In genomic region chr3:66493464-66494099, GRCh38 we compare ENCODE assay signal across 13 cellular contexts. TPM values are rescaled to one million over a fixed set of nuclear protein-coding genes. Genes with fewer than 3 reads are reported as not detected.
DNase-seq lines count a peak whose midpoint lies in the region; ATAC-seq and TF ChIP-seq lines count a peak whose summit lies in the region.
"Had no signal": no experiment of that assay in that cellular context is flagged by ENCODE, and none has a peak within 500 bp of the region (broad histone marks: within the 10 kb centered on the region; RNA-seq: fewer than 3 reads in every experiment).

No MANE protein-coding gene starts in this region.

- H3K9me3 ChIP-seq in T-helper 17 cell (ENCODE audit: control insufficient read depth, low read length, poor library complexity, severe bottlenecking), result no peaks in the 10 kb centered on the region
- H3K9me3 ChIP-seq in iPS-18c (ENCODE audit: control insufficient read depth, insufficient read depth, low read length), result no peaks in the 10 kb centered on the region
- H3K9me3 ChIP-seq in thoracic aorta, result no peaks in the 10 kb centered on the region

- DNase-seq in activated naive CD4-positive, alpha-beta T cell treated with anti-CD3 and anti-CD28 coated beads, Interleukin-2, amount 50 U/mL, for 16 hours, result no peak
- DNase-seq in T-helper 17 cell (no peak), thoracic aorta (ENCODE audit: low spot score) (no peak), iPS-NIHi7 (ENCODE audit: extremely low spot score) (no peak), GOT3 (lab: John Stamatoyannopoulos, UW) (no peak), HCEC 1CT (no peak)
- DNase-seq: activated CD4-positive, alpha-beta T cell treated with anti-CD3 and anti-CD28 coated beads, Interleukin-2, amount 50 U/mL, for 48 hours; effector CD4-positive, alpha-beta T cell; Kasumi-1; retina had no signal

- H3K36me3 ChIP-seq in thoracic aorta, result no peaks in the 10 kb centered on the region

- H3K9me3 Mint-ChIP-seq in activated naive CD4-positive, alpha-beta T cell treated with anti-CD3 and anti-CD28 coated beads, Interleukin-2, amount 50 U/mL, for 24 hours, result no peaks in the 10 kb centered on the region

- peaks cover 96% of the 10 kb centered on the region for H3K4me1 Mint-ChIP-seq in activated naive CD4-positive, alpha-beta T cell treated with anti-CD3 and anti-CD28 coated beads, Interleukin-2, amount 50 U/mL, for 24 hours
- H3K4me1 Mint-ChIP-seq in T-helper 17 cell, result peaks cover 69% of the 10 kb centered on the region

- H3K27me3 Mint-ChIP-seq in activated naive CD4-positive, alpha-beta T cell treated with anti-CD3 and anti-CD28 coated beads, Interleukin-2, amount 50 U/mL, for 24 hours, result no peaks in the 10 kb centered on the region
- H3K27me3 Mint-ChIP-seq in T-helper 17 cell, result no peaks in the 10 kb centered on the region

- ATAC-seq in T-helper 17 cell, result no peak
- no peak for ATAC-seq in thoracic aorta (ENCODE audit: insufficient number of reproducible peaks, low FRiP score, low read depth)
- ATAC-seq: SK-N-SH treated with all-trans-retinoic acid at 6 μM for 48 hours had no signal

- TF ChIP-seq CTCF in thoracic aorta (IDR thresholded peaks at IDR 0.05), result no peak

- H3K27ac Mint-ChIP-seq in activated naive CD4-positive, alpha-beta T cell treated with anti-CD3 and anti-CD28 coated beads, Interleukin-2, amount 50 U/mL, for 24 hours, result peak overlapping the region; percentile 21
- H3K27ac Mint-ChIP-seq in T-helper 17 cell, result peak overlapping the region; percentile 72

- H3K27me3 ChIP-seq in thoracic aorta (replicated peaks; ENCODE audit: insufficient read depth), result no peaks in the 10 kb centered on the region

- H3K4me3 ChIP-seq in iPS-18c (ENCODE audit: insufficient read depth, low read depth, low read length) (peak overlapping the region; percentile 26; the same call in 1 of the 2 replicates), thoracic aorta (peak overlapping the region; percentile 27)

- H3K4me3 Mint-ChIP-seq in activated naive CD4-positive, alpha-beta T cell treated with anti-CD3 and anti-CD28 coated beads, Interleukin-2, amount 50 U/mL, for 24 hours, result peak overlapping the region; percentile 68
- H3K4me3 Mint-ChIP-seq in T-helper 17 cell, result peak overlapping the region; percentile 81

- peaks cover 65 to 92% of the 10 kb centered on the region in 2 donors for H3K4me1 ChIP-seq in thoracic aorta (ENCODE audit: control insufficient read depth in 1 of 2, low read depth in 2 of 2)

- no peaks in the 10 kb centered on the region for H3K36me3 Mint-ChIP-seq in activated naive CD4-positive, alpha-beta T cell treated with anti-CD3 and anti-CD28 coated beads, Interleukin-2, amount 50 U/mL, for 24 hours
- no peaks in the 10 kb centered on the region for H3K36me3 Mint-ChIP-seq in T-helper 17 cell (ENCODE audit: low read depth)

- peak overlapping the region; percentile 86 to 94 for H3K27ac ChIP-seq in thoracic aorta

RNA-seq across cellular contexts. Expression of gene LRIG1, which starts 7.2 kb away (rescaled TPM):
- total RNA-seq in T-helper 17 cell, result 10 to 100 TPM; 57.8 to 63.4 TPM
- total RNA-seq in thoracic aorta, result 100 to 1,000 TPM; 121 to 131 TPM
